21 cellular contexts compared by ENCODE assay signal in genomic region chr5:168607946-168608345, GRCh38. TPM values are rescaled to one million over a fixed set of nuclear protein-coding genes. Genes with fewer than 3 reads are reported as not detected.
A peak's percentile ranks its signal among the peaks of the same experiment; 100 is the strongest.
DNase-seq lines count a peak whose midpoint lies in the region; ATAC-seq, FAIRE-seq and TF ChIP-seq lines count a peak whose summit lies in the region.
"Had no signal": no experiment of that assay in that cellular context is flagged by ENCODE, and none has a peak within 500 bp of the region (broad histone marks: within the 10 kb centered on the region; RNA-seq: fewer than 3 reads in every experiment).

No MANE protein-coding gene starts in this region.

- peak overlapping the region; percentile 69 for H3K27ac Mint-ChIP-seq in activated T-helper 2 cell treated with anti-CD3 and anti-CD28 coated beads, Interferon-gamma antibody, Interleukin-2, Interleukin-4, amounts not matched to agents 10 μg/mL and 5 μg/mL and 100 μg/mL, durations not matched to agents 14 hours and 24 hours and 36 hours
- H3K27ac Mint-ChIP-seq: brain; effector memory CD8-positive, alpha-beta T cell; H9 had no signal

- TF ChIP-seq CTCF in pancreas (IDR thresholded peaks at IDR 0.05), result no peak
- no peak for TF ChIP-seq CTCF in esophagus squamous epithelium (IDR thresholded peaks at IDR 0.05)

- H3K4me3 Mint-ChIP-seq in activated T-helper 2 cell treated with anti-CD3 and anti-CD28 coated beads, Interferon-gamma antibody, Interleukin-2, Interleukin-4, amounts not matched to agents 10 μg/mL and 5 μg/mL and 100 μg/mL, durations not matched to agents 14 hours and 24 hours and 36 hours (ENCODE audit: low read depth), result no peak overlapping the region
- H3K4me3 Mint-ChIP-seq: brain; effector memory CD8-positive, alpha-beta T cell; H9 had no signal

- no peak overlapping the region for H3K4me3 ChIP-seq in pancreas
- H3K4me3 ChIP-seq in esophagus squamous epithelium, result no peak overlapping the region
- H3K4me3 ChIP-seq: gastrocnemius medialis, mucosa of descending colon, prostate gland had no signal

- no peaks in the 10 kb centered on the region for H3K27me3 Mint-ChIP-seq in activated T-helper 2 cell treated with anti-CD3 and anti-CD28 coated beads, Interferon-gamma antibody, Interleukin-2, Interleukin-4, amounts not matched to agents 10 μg/mL and 5 μg/mL and 100 μg/mL, durations not matched to agents 14 hours and 24 hours and 36 hours (ENCODE audit: low read depth)
- H3K27me3 Mint-ChIP-seq: brain had no signal

- DNase-seq in activated T-helper 2 cell treated with anti-CD3 and anti-CD28 coated beads, Interferon-gamma antibody, Interleukin-2, Interleukin-4, amounts not matched to agents 10 μg/mL and 5 μg/mL and 100 μg/mL, durations not matched to agents 14 hours and 24 hours and 36 hours (ENCODE audit: low spot score), result no peak
- no peak for DNase-seq in Ammon's horn (ENCODE audit: low spot score)
- DNase-seq in pancreas, result no peak
- no peak for DNase-seq in esophagus squamous epithelium (lab: John Stamatoyannopoulos, UW)
- DNase-seq: effector memory CD8-positive, alpha-beta T cell; EL; gastrocnemius medialis; H9; kidney; mucosa of descending colon; NCI-H187 treated with DMSO at 0.1 percent for 48 hours; NCI-H748 treated with DMSO at 0.1 percent for 48 hours; T1000 had no signal

- no peaks in the 10 kb centered on the region for H3K9me3 Mint-ChIP-seq in activated T-helper 2 cell treated with anti-CD3 and anti-CD28 coated beads, Interferon-gamma antibody, Interleukin-2, Interleukin-4, amounts not matched to agents 10 μg/mL and 5 μg/mL and 100 μg/mL, durations not matched to agents 14 hours and 24 hours and 36 hours
- H3K9me3 Mint-ChIP-seq: brain; effector memory CD8-positive, alpha-beta T cell; H9 had no signal

- peaks cover 18% of the 10 kb centered on the region for H3K4me1 Mint-ChIP-seq in activated T-helper 2 cell treated with anti-CD3 and anti-CD28 coated beads, Interferon-gamma antibody, Interleukin-2, Interleukin-4, amounts not matched to agents 10 μg/mL and 5 μg/mL and 100 μg/mL, durations not matched to agents 14 hours and 24 hours and 36 hours (ENCODE audit: low read depth)

- H3K27ac ChIP-seq in pancreas, result no peak overlapping the region
- H3K27ac ChIP-seq in esophagus squamous epithelium, result no peak overlapping the region
- H3K27ac ChIP-seq: C4-2B, gastrocnemius medialis, KMS-11, prostate gland had no signal

- TF ChIP-seq POLR2A in GM18505 (IDR thresholded peaks at IDR 0.05; ENCODE audit: borderline replicate concordance, extremely low read depth, insufficient read depth, insufficient read length) (no peak), esophagus squamous epithelium (IDR thresholded peaks at IDR 0.05) (no peak)

- intact Hi-C loops in activated T-helper 2 cell treated with anti-CD3 and anti-CD28 coated beads, Interferon-gamma antibody, Interleukin-2, Interleukin-4, amounts not matched to agents 10 μg/mL and 5 μg/mL and 100 μg/mL, durations not matched to agents 14 hours and 24 hours and 36 hours (cut with micrococcal nuclease), result loop anchor here (2.0 kb wide), 1 partner anchor 29 kb away; the partner anchor contains the start of gene PANK3
- intact Hi-C loops in pancreas (cut with DNase I), result no loop called here
- intact Hi-C loops in esophagus squamous epithelium (cut with DNase I), result no loop called here

- no peaks in the 10 kb centered on the region for H3K27me3 ChIP-seq in pancreas
- H3K27me3 ChIP-seq in esophagus squamous epithelium, result no peaks in the 10 kb centered on the region
- H3K27me3 ChIP-seq: gastrocnemius medialis had no signal

- FAIRE-seq in pancreas (lab: Jason Lieb, UNC), result no peak
- FAIRE-seq: kidney had no signal

- ATAC-seq in GM18505 (IDR thresholded peaks at IDR 0.05; ENCODE audit: unreplicated experiment) (peak; percentile 68), GM18907 (IDR thresholded peaks at IDR 0.05; ENCODE audit: unreplicated experiment) (peak; percentile 90), HG02763 (IDR thresholded peaks at IDR 0.05; ENCODE audit: unreplicated experiment) (peak; percentile 71), HG03520 (IDR thresholded peaks at IDR 0.05; ENCODE audit: unreplicated experiment) (no peak), pancreas (no peak)
- ATAC-seq: effector memory CD8-positive, alpha-beta T cell; gastrocnemius medialis; mucosa of descending colon had no signal

- no peaks in the 10 kb centered on the region for H3K36me3 ChIP-seq in pancreas
- no peaks in the 10 kb centered on the region for H3K36me3 ChIP-seq in esophagus squamous epithelium
- H3K36me3 ChIP-seq: gastrocnemius medialis, prostate gland had no signal

- no peaks in the 10 kb centered on the region for H3K36me3 Mint-ChIP-seq in activated T-helper 2 cell treated with anti-CD3 and anti-CD28 coated beads, Interferon-gamma antibody, Interleukin-2, Interleukin-4, amounts not matched to agents 10 μg/mL and 5 μg/mL and 100 μg/mL, durations not matched to agents 14 hours and 24 hours and 36 hours (ENCODE audit: low read depth)
- H3K36me3 Mint-ChIP-seq: brain had no signal

- H3K9me3 ChIP-seq in pancreas (no peaks in the 10 kb centered on the region), esophagus squamous epithelium (no peaks in the 10 kb centered on the region)
- H3K9me3 ChIP-seq: gastrocnemius medialis, mucosa of descending colon, prostate gland had no signal

- no peaks in the 10 kb centered on the region for H3K4me1 ChIP-seq in pancreas
- peaks cover 0 to 13% (median 0%) of the 10 kb centered on the region in 3 donors for H3K4me1 ChIP-seq in esophagus squamous epithelium
- H3K4me1 ChIP-seq: gastrocnemius medialis, prostate gland had no signal

- 84 to 96% methylated on average over 2 of the region's 2 CpGs for WGBS in pancreas, 2 donors
- 66 to 69% methylated on average over 2 of the region's 2 CpGs for WGBS in esophagus squamous epithelium, 2 donors

RNA-seq across cellular contexts. Expression of gene PANK3, which starts 28.8 kb away (rescaled TPM):
- total RNA-seq in activated T-helper 2 cell treated with anti-CD3 and anti-CD28 coated beads, Interferon-gamma antibody, Interleukin-2, Interleukin-4, amounts not matched to agents 10 μg/mL and 5 μg/mL and 100 μg/mL, durations not matched to agents 14 hours and 24 hours and 36 hours, result 74.5 and 87.1 TPM in 2 replicates
- 10 to 100 TPM; 12.8 to 25.8 (median 20.5) TPM for total RNA-seq in pancreas
- 1 to 10 TPM; 2.2 to 6.0 TPM for polyA plus RNA-seq in pancreas
- 10 to 100 TPM; 24.9 to 40.1 (median 35.4) TPM for total RNA-seq in esophagus squamous epithelium

Comparison
In these comparisons a context has a peak if more than half of its experiments do, and no peak if none do; other contexts are left out.
1. ATAC-seq: peak in GM18505 (single experiment), GM18907 (single experiment) and HG02763 (single experiment); none in HG03520 (single experiment) and pancreas (0 of 4).